ENCODE assay signal across 14 cellular contexts in genomic region chr6:12545837-12546658, GRCh38.
DNase-seq lines count a peak whose midpoint lies in the region; ATAC-seq, FAIRE-seq and TF ChIP-seq lines count a peak whose summit lies in the region.
"Had no signal": no experiment of that assay in that cellular context is flagged by ENCODE, and none has a peak within 500 bp of the region (broad histone marks: within the 10 kb centered on the region; RNA-seq: fewer than 3 reads in every experiment).

No MANE protein-coding gene starts in this region.

- H3K4me2 ChIP-seq in astrocyte (ENCODE audit: low read length), result peak overlapping the region; percentile 57

- no peak for DNase-seq in Right ventricle myocardium superior
- DNase-seq in right atrium auricular region (ENCODE audit: low spot score), result no peak
- peak; percentile 92 for DNase-seq in astrocyte (ENCODE audit: low read depth)
- peak; percentile 39 for DNase-seq in hepatic stellate cell (ENCODE audit: low spot score)
- no peak for DNase-seq in cerebellum (ENCODE audit: low spot score)
- DNase-seq in gastrocnemius medialis, result no peak
- no peak for DNase-seq in uterus
- no peak for DNase-seq in SKM-1 treated with dmso at 0.1 percent for 144 hours (lab: John Stamatoyannopoulos, UW; ENCODE audit: unreplicated experiment)
- DNase-seq: head of caudate nucleus; KG1; NCI-H510A; stimulated activated CD4-positive, alpha-beta T cell treated with anti-CD3 and anti-CD28 coated beads, Interleukin-2, amount 100 ng/mL, for 48 hours; T-helper 1 cell had no signal

- peak; percentile 72 for FAIRE-seq in astrocyte (lab: Jason Lieb, UNC)

- in situ Hi-C loops in gastrocnemius medialis (cut with MboI; ENCODE audit: low sequenced_read_pairs in 4 of 4), result no loop called here

- no peaks in the 10 kb centered on the region for H3K4me1 ChIP-seq in right atrium auricular region
- H3K4me1 ChIP-seq in astrocyte (ENCODE audit: insufficient read depth, low read length), result peaks cover 22% of the 10 kb centered on the region
- no peaks in the 10 kb centered on the region for H3K4me1 ChIP-seq in gastrocnemius medialis
- no peaks in the 10 kb centered on the region for H3K4me1 ChIP-seq in uterus

- no peak overlapping the region for H2AFZ ChIP-seq in astrocyte (ENCODE audit: low read depth, low read length)

- no peaks in the 10 kb centered on the region for H3K36me3 ChIP-seq in right atrium auricular region
- H3K36me3 ChIP-seq in astrocyte (ENCODE audit: insufficient read depth, low read length), result no peaks in the 10 kb centered on the region
- H3K36me3 ChIP-seq in gastrocnemius medialis, result no peaks in the 10 kb centered on the region
- H3K36me3 ChIP-seq in uterus, result no peaks in the 10 kb centered on the region

- H3K27me3 ChIP-seq in right atrium auricular region, result no peaks in the 10 kb centered on the region
- no peaks in the 10 kb centered on the region for H3K27me3 ChIP-seq in astrocyte (ENCODE audit: insufficient read depth, low read length)
- H3K27me3 ChIP-seq in gastrocnemius medialis, result no peaks in the 10 kb centered on the region
- no peaks in the 10 kb centered on the region for H3K27me3 ChIP-seq in uterus

- TF ChIP-seq POLR2A in gastrocnemius medialis (IDR thresholded peaks at IDR 0.05), result no peak
- no peak for TF ChIP-seq POLR2A in uterus (IDR thresholded peaks at IDR 0.05)

- H3K27ac Mint-ChIP-seq in astrocyte (ENCODE audit: unreplicated experiment), result peak overlapping the region; percentile 64

- intact Hi-C loops in Right ventricle myocardium superior (cut with DNase I) (no loop called here), gastrocnemius medialis (cut with DNase I; ENCODE audit: low total_unique reads) (no loop called here), uterus (cut with DNase I; ENCODE audit: low total_unique reads) (no loop called here)

- H3K9me3 ChIP-seq in right atrium auricular region, result no peaks in the 10 kb centered on the region
- H3K9me3 ChIP-seq in astrocyte (ENCODE audit: insufficient read depth, low read depth, low read length), result no peaks in the 10 kb centered on the region
- no peaks in the 10 kb centered on the region for H3K9me3 ChIP-seq in gastrocnemius medialis
- H3K9me3 ChIP-seq in uterus, result no peaks in the 10 kb centered on the region

- no peaks in the 10 kb centered on the region for H3K27me3 Mint-ChIP-seq in astrocyte (ENCODE audit: low read depth, unreplicated experiment)
- H3K27me3 Mint-ChIP-seq: brain had no signal

- no peaks in the 10 kb centered on the region for H4K20me1 ChIP-seq in astrocyte (ENCODE audit: insufficient read depth, low read length)

- H3K79me2 ChIP-seq in astrocyte (ENCODE audit: insufficient read depth, low read length), result no peaks in the 10 kb centered on the region

- peaks cover 3% of the 10 kb centered on the region for H3K9me3 Mint-ChIP-seq in astrocyte (ENCODE audit: unreplicated experiment)

- H3K4me3 Mint-ChIP-seq in astrocyte (ENCODE audit: unreplicated experiment), result no peak overlapping the region
- H3K4me3 Mint-ChIP-seq: brain had no signal

- H3K27ac ChIP-seq in right atrium auricular region (no peak overlapping the region), astrocyte (ENCODE audit: low read depth, low read length) (peak overlapping the region; percentile 49), gastrocnemius medialis (no peak overlapping the region), uterus (no peak overlapping the region)

- H3K9ac ChIP-seq in astrocyte (ENCODE audit: low read length), result no peak overlapping the region

- no peak for TF ChIP-seq CTCF in right atrium auricular region (IDR thresholded peaks at IDR 0.05)
- no peak for TF ChIP-seq CTCF in astrocyte (IDR thresholded peaks at IDR 0.05; ENCODE audit: insufficient read depth, low read depth, low read length)
- no peak for TF ChIP-seq CTCF in gastrocnemius medialis (IDR thresholded peaks at IDR 0.05 in 4 of 5, conservative IDR thresholded peaks at IDR 0.05 in 1 of 5)
- no peak for TF ChIP-seq CTCF in uterus (IDR thresholded peaks at IDR 0.05)

- no peaks in the 10 kb centered on the region for H3K36me3 Mint-ChIP-seq in astrocyte (ENCODE audit: low read depth, unreplicated experiment)
- H3K36me3 Mint-ChIP-seq: brain had no signal

- peak; percentile 52 for ATAC-seq in Right ventricle myocardium superior (ENCODE audit: poor library complexity)
- no peak for ATAC-seq in gastrocnemius medialis

- peaks cover 24% of the 10 kb centered on the region for H3K4me1 Mint-ChIP-seq in astrocyte (ENCODE audit: low read depth, unreplicated experiment)
- H3K4me1 Mint-ChIP-seq: brain had no signal

- H3K4me3 ChIP-seq in right atrium auricular region (no peak overlapping the region), astrocyte (ENCODE audit: insufficient read depth, low read depth, low read length) (no peak overlapping the region), gastrocnemius medialis (no peak overlapping the region), uterus (no peak overlapping the region)

Comparison
In these comparisons a context has a peak if more than half of its experiments do, and no peak if none do; other contexts are left out.
1. DNase-seq: peak in astrocyte (single experiment) and hepatic stellate cell (single experiment); none in Right ventricle myocardium superior (single experiment), right atrium auricular region (single experiment), cerebellum (single experiment), gastrocnemius medialis (0 of 2), uterus (0 of 2) and SKM-1 treated with dmso at 0.1 percent for 144 hours (single experiment).